In the genomic region with DNA sequence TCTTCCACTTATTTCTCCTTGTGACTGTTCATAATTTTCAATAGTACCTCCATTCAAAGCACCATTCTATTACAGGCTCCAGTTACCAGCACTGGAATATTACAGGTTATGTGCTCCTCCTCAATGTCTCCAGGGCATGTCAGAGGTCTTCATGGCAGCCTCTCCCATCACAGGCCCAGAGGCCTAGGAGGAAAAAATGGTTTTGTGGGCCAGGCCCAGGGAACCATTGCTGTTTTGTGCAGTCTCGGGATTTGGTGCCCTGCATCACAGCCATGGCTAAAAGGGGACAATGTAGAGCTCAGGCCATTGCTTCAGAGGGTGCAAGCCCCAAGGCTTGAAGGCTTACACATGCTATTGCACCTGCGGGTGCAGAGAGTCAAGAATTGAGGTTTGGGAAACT, we compare ENCODE assay signal across 40 cellular contexts. TPM values are rescaled to one million over a fixed set of nuclear protein-coding genes. Genes with fewer than 3 reads are reported as not detected.
"Had no signal": no experiment of that assay in that cellular context is flagged by ENCODE, and none has a peak within 500 bp of the region (broad histone marks: within the 10 kb centered on the region; RNA-seq: fewer than 3 reads in every experiment).

No MANE protein-coding gene starts in this region.

- H3K4me3 ChIP-seq: MG63 had no signal

- H3K9me3 ChIP-seq: MG63 had no signal

- H3K27me3 ChIP-seq: MG63 had no signal

- DNase-seq: Karpas-422, Kasumi-1, MG63, MM.1S, MV-4-11, NCI-H1048, NCI-H1092, NCI-H1092 treated with DMSO at 0.1 percent for 48 hours, NCI-H1105, NCI-H1105 treated with DMSO at 0.1 percent for 48 hours, NCI-H1417, NCI-H1417 treated with DMSO at 0.1 percent for 48 hours, NCI-H1436, NCI-H1436 treated with DMSO at 0.1 percent for 48 hours, NCI-H146, NCI-H1694, NCI-H1694 treated with DMSO at 0.1 percent for 48 hours, NCI-H187, NCI-H187 treated with DMSO at 0.1 percent for 48 hours, NCI-H1930, NCI-H2029, NCI-H2029 treated with DMSO at 0.1 percent for 48 hours, NCI-H2081, NCI-H2081 treated with DMSO at 0.1 percent for 48 hours, NCI-H2107, NCI-H2171, NCI-H2171 treated with DMSO at 0.1 percent for 48 hours, NCI-H2227 treated with DMSO at 0.1 percent for 48 hours, NCI-H226, NCI-H446, NCI-H446 treated with DMSO at 0.1 percent for 48 hours, NCI-H510A, NCI-H510A treated with DMSO at 0.1 percent for 48 hours, NCI-H524, NCI-H524 treated with DMSO at 0.1 percent for 48 hours, NCI-H526 had no signal

- H3K36me3 ChIP-seq: MG63 had no signal

RNA-seq across cellular contexts. Expression of a gene that starts 7.2 kb away (rescaled TPM):
- total RNA-seq: LHCN-M2, M059J, MCF 10A, NCI-H460 had no signal

RNA-seq across cellular contexts. Expression of a gene that starts 23.2 kb away (rescaled TPM):
- total RNA-seq: LHCN-M2, M059J, MCF 10A had no signal

RNA-seq across cellular contexts. Expression of a gene that starts 55.2 kb away (rescaled TPM):
- total RNA-seq: LHCN-M2, M059J, MCF 10A, NCI-H460 had no signal
